Comparison of ENCODE assay signal across 14 cellular contexts in genomic region chr3:37700849-37701248, GRCh38.
A peak's percentile ranks its signal among the peaks of the same experiment; 100 is the strongest.
DNase-seq lines count a peak whose midpoint lies in the region; ATAC-seq and TF ChIP-seq lines count a peak whose summit lies in the region.
"Had no signal": no experiment of that assay in that cellular context is flagged by ENCODE, and none has a peak within 500 bp of the region (broad histone marks: within the 10 kb centered on the region; RNA-seq: fewer than 3 reads in every experiment).

No MANE protein-coding gene starts in this region.

- 0% methylated on average over 1 of the region's 1 CpG for WGBS in mammary epithelial cell (ENCODE audit: low coverage, missing lambda C conversion rate)
- 33 to 35% methylated on average over 1 of the region's 1 CpG for WGBS in transverse colon (ENCODE audit: low coverage in 1 of 2), 2 donors

- no peak overlapping the region for H3K4me3 ChIP-seq in mammary epithelial cell (replicated peaks in 1 of 3; ENCODE audit: insufficient read depth in 1 of 3, low read depth in 2 of 3, low read length in 3 of 3)
- no peak overlapping the region for H3K4me3 ChIP-seq in transverse colon
- H3K4me3 ChIP-seq: tibial nerve had no signal

- H3K79me2 ChIP-seq in mammary epithelial cell (ENCODE audit: insufficient read depth, low read length): no peaks in the 10 kb centered on the region

- no peak overlapping the region for H3K4me2 ChIP-seq in mammary epithelial cell (ENCODE audit: insufficient read depth, low read depth, low read length)

- H3K36me3 ChIP-seq in mammary epithelial cell (ENCODE audit: insufficient read depth, low read length): no peaks in the 10 kb centered on the region
- no peaks in the 10 kb centered on the region for H3K36me3 ChIP-seq in transverse colon
- H3K36me3 ChIP-seq: tibial nerve had no signal

- no peak for TF ChIP-seq POLR2A in transverse colon (IDR thresholded peaks at IDR 0.05)

- H3K27ac ChIP-seq in mammary epithelial cell (ENCODE audit: insufficient read depth, low read depth, low read length) (no peak overlapping the region), transverse colon (no peak overlapping the region)
- H3K27ac ChIP-seq: tibial nerve had no signal

- TF ChIP-seq EP300 in transverse colon (IDR thresholded peaks at IDR 0.05; ENCODE audit: low read depth): no peak

- no peak overlapping the region for H3K9ac ChIP-seq in mammary epithelial cell (ENCODE audit: insufficient read depth, low read length)

- ATAC-seq in left ventricle myocardium superior (peak; percentile 41), HG02642 (IDR thresholded peaks at IDR 0.05; ENCODE audit: poor library complexity, unreplicated experiment) (no peak), HG03039 (IDR thresholded peaks at IDR 0.05; ENCODE audit: unreplicated experiment) (no peak)
- ATAC-seq: activated CD4-positive, alpha-beta T cell treated with anti-CD3 and anti-CD28 coated beads for 36 hours; natural killer cell treated with Interleukin-12 subunit alpha and Interleukin-12 subunit beta and Interleukin-15 and Interleukin-18, amount 100 ng/mL, for 72 hours had no signal

- DNase-seq in NCI-H2171 treated with DMSO at 0.1 percent for 48 hours (lab: John Stamatoyannopoulos, UW) (peak; percentile 1), NCI-H2171 (lab: John Stamatoyannopoulos, UW) (no peak), mammary epithelial cell (no peak), left ventricle myocardium superior (no peak), transverse colon (no peak)
- DNase-seq in activated CD8-positive, alpha-beta memory T cell treated with anti-CD3 and anti-CD28 coated beads, Interleukin-2, amount 50 U/mL, for 4 hours: no peak
- DNase-seq: activated CD4-positive, alpha-beta T cell treated with anti-CD3 and anti-CD28 coated beads for 36 hours; central memory CD4-positive, alpha-beta T cell; DMS153; NK-92 treated with Interleukin-12 subunit alpha and Interleukin-12 subunit beta, amount 100 ng/mL, for 24 hours had no signal

- BruUV-seq in mammary epithelial cell (replicated peaks; lab: Mats Ljungman, UMichigan): no TSS peak

- dilution Hi-C loops in mammary epithelial cell (cut with HindIII; ENCODE audit: low sequenced_read_pairs): no loop called here

- H3K27me3 ChIP-seq in mammary epithelial cell (ENCODE audit: insufficient read depth, low read length) (no peaks in the 10 kb centered on the region), transverse colon (no peaks in the 10 kb centered on the region)
- H3K27me3 ChIP-seq: tibial nerve had no signal

- H3K4me1 ChIP-seq in mammary epithelial cell (ENCODE audit: insufficient read depth, low read length): peaks cover 5% of the 10 kb centered on the region
- H3K4me1 ChIP-seq in transverse colon: no peaks in the 10 kb centered on the region
- H3K4me1 ChIP-seq: tibial nerve had no signal

- TF ChIP-seq CTCF in mammary epithelial cell (conservative IDR thresholded peaks at IDR 0.05 in 1 of 2, IDR thresholded peaks at IDR 0.05 in 1 of 2; ENCODE audit: extremely low read depth in 1 of 2, insufficient read depth in 1 of 2, low read depth in 1 of 2, low read length in 2 of 2): peak; percentile 22 to 62
- peak; percentile 22 to 35 (median 30) for TF ChIP-seq CTCF in transverse colon (IDR thresholded peaks at IDR 0.05)

- CTCF ChIA-PET in mammary epithelial cell (lab: Charles Lee; ENCODE audit: low non-redundant PET): interaction anchor here (0.8 kb wide), 1 partner anchor 165 kb away, joined by 8 read pairs; no protein-coding TSS in a partner anchor

- no peaks in the 10 kb centered on the region for H4K20me1 ChIP-seq in mammary epithelial cell (ENCODE audit: insufficient read depth, low read length)

- H2AFZ ChIP-seq in mammary epithelial cell (ENCODE audit: low read depth, low read length): no peak overlapping the region

- no peaks in the 10 kb centered on the region for H3K9me3 ChIP-seq in mammary epithelial cell (replicated peaks; ENCODE audit: insufficient read depth, low read length)
- H3K9me3 ChIP-seq in transverse colon: no peaks in the 10 kb centered on the region
- H3K9me3 ChIP-seq: tibial nerve had no signal

- in situ Hi-C loops in mammary epithelial cell (cut with MboI; ENCODE audit: low sequenced_read_pairs in 2 of 2) (no loop called here), transverse colon (cut with MboI; ENCODE audit: low pct_ligation_motif_present in 1 of 4, low pct_unique_long_range_greater_than_20kb in 1 of 4, low sequenced_read_pairs in 3 of 4) (no loop called here)

- intact Hi-C loops in mammary epithelial cell (cut with micrococcal nuclease) (loop anchor here (5.0 kb wide), 1 partner anchor 144 kb away; no protein-coding TSS in a partner anchor), left ventricle myocardium superior (cut with micrococcal nuclease) (no loop called here), transverse colon (cut with DNase I; ENCODE audit: low total_unique reads) (no loop called here)
